Comparison of ENCODE assay signal across 25 cellular contexts in genomic region chr22:28831140-28832072, GRCh38. TPM values are rescaled to one million over a fixed set of nuclear protein-coding genes. Genes with fewer than 3 reads are reported as not detected.
DNase-seq lines count a peak whose midpoint lies in the region; ATAC-seq, FAIRE-seq and TF ChIP-seq lines count a peak whose summit lies in the region.
"Had no signal": no experiment of that assay in that cellular context is flagged by ENCODE, and none has a peak within 500 bp of the region (broad histone marks: within the 10 kb centered on the region; RNA-seq: fewer than 3 reads in every experiment).

No MANE protein-coding gene starts in this region.

- intact Hi-C loops in natural killer cell (cut with micrococcal nuclease) (no loop called here), kidney (cut with DNase I) (no loop called here), vagina (cut with DNase I) (loop anchor here (5.0 kb wide), 1 partner anchor 229 kb away; no protein-coding TSS in a partner anchor)

- H3K9ac ChIP-seq in kidney (ENCODE audit: low read length in 2 of 2), result no peak overlapping the region

- no peak for FAIRE-seq in kidney (lab: Jason Lieb, UNC)
- FAIRE-seq: A204.1, HTR-8/SVneo had no signal

- DNase-seq in natural killer cell treated with Interleukin-12 subunit alpha and Interleukin-12 subunit beta and Interleukin-15 and Interleukin-18, amount 100 ng/mL, for 72 hours (ENCODE audit: low spot score), result no peak
- DNase-seq in natural killer cell, result no peak
- no peak for DNase-seq in T-helper 17 cell
- DNase-seq in kidney, result peak; percentile 8
- no peak for DNase-seq in vagina (ENCODE audit: extremely low spot score in 2 of 2)
- DNase-seq in T-helper 9 cell, result no peak
- DNase-seq in stimulated activated CD4-positive, alpha-beta T cell treated with anti-CD3 and anti-CD28 coated beads, Interleukin-12 subunit alpha, Interleukin-12 subunit beta, amount 100 ng/mL, for 4 hours, result no peak
- no peak for DNase-seq in mesenteric fat pad (ENCODE audit: low spot score)
- DNase-seq: BE2C; CD4-positive, alpha-beta T cell; DMS79; H7; Kasumi-1; MG63; NCI-H1048; NCI-H1436; NCI-H1930; NCI-H2171; NCI-H526 treated with DMSO at 0.1 percent for 48 hours; OCI-M1; Right ventricle myocardium superior had no signal

- peak overlapping the region; percentile 50 to 53 for H3K27ac Mint-ChIP-seq in natural killer cell treated with Interleukin-12 subunit alpha and Interleukin-12 subunit beta and Interleukin-15 and Interleukin-18, amount 100 ng/mL, for 72 hours
- H3K27ac Mint-ChIP-seq in natural killer cell (peak overlapping the region in 1 of 2 donors; percentile 66), T-helper 17 cell (peak overlapping the region; percentile 37)
- H3K27ac Mint-ChIP-seq: CD4-positive, alpha-beta T cell had no signal

- H3K27ac ChIP-seq in kidney (ENCODE audit: low read depth in 2 of 2, low read length in 2 of 2), result no peak overlapping the region
- H3K27ac ChIP-seq in vagina, result peak overlapping the region; percentile 51
- H3K27ac ChIP-seq: SK-N-MC had no signal

- H3K4me3 ChIP-seq in kidney (ENCODE audit: low read length in 2 of 2), result no peak overlapping the region
- no peak overlapping the region for H3K4me3 ChIP-seq in vagina
- H3K4me3 ChIP-seq: MG63, SK-N-MC had no signal

- H3K4me1 Mint-ChIP-seq in natural killer cell treated with Interleukin-12 subunit alpha and Interleukin-12 subunit beta and Interleukin-15 and Interleukin-18, amount 100 ng/mL, for 72 hours (ENCODE audit: low read depth in 2 of 2), result peaks cover 43 to 47% of the 10 kb centered on the region in 2 donors
- H3K4me1 Mint-ChIP-seq in natural killer cell, result peaks cover 41 to 53% of the 10 kb centered on the region in 2 donors
- peaks cover 15% of the 10 kb centered on the region for H3K4me1 Mint-ChIP-seq in T-helper 17 cell

- no peak for TF ChIP-seq CTCF in natural killer cell (IDR thresholded peaks at IDR 0.05)
- no peak for TF ChIP-seq CTCF in kidney (IDR thresholded peaks at IDR 0.05; ENCODE audit: borderline replicate concordance, extremely low read depth, insufficient read depth)
- no peak for TF ChIP-seq CTCF in vagina (IDR thresholded peaks at IDR 0.05)

- peak overlapping the region; percentile 19 for H3K4me3 Mint-ChIP-seq in natural killer cell treated with Interleukin-12 subunit alpha and Interleukin-12 subunit beta and Interleukin-15 and Interleukin-18, amount 100 ng/mL, for 72 hours
- H3K4me3 Mint-ChIP-seq in natural killer cell, result no peak overlapping the region
- H3K4me3 Mint-ChIP-seq in T-helper 17 cell, result no peak overlapping the region
- H3K4me3 Mint-ChIP-seq: CD4-positive, alpha-beta T cell; IgD-negative memory B cell had no signal

- H3K27me3 ChIP-seq in vagina, result no peaks in the 10 kb centered on the region
- H3K27me3 ChIP-seq: BE2C, MG63 had no signal

- H3K9me3 ChIP-seq in T-helper 17 cell (ENCODE audit: control insufficient read depth, low read length, poor library complexity, severe bottlenecking) (no peaks in the 10 kb centered on the region), kidney (ENCODE audit: control insufficient read depth in 1 of 2, low read length in 2 of 2) (no peaks in the 10 kb centered on the region), vagina (no peaks in the 10 kb centered on the region)
- H3K9me3 ChIP-seq: BE2C, MG63 had no signal

- no peak for TF ChIP-seq POLR2A in vagina (IDR thresholded peaks at IDR 0.05)

- H3K36me3 Mint-ChIP-seq in natural killer cell treated with Interleukin-12 subunit alpha and Interleukin-12 subunit beta and Interleukin-15 and Interleukin-18, amount 100 ng/mL, for 72 hours, result no peaks in the 10 kb centered on the region
- no peaks in the 10 kb centered on the region for H3K36me3 Mint-ChIP-seq in natural killer cell
- H3K36me3 Mint-ChIP-seq in T-helper 17 cell (ENCODE audit: low read depth), result peaks cover 9% of the 10 kb centered on the region

- H3K36me3 ChIP-seq in kidney (ENCODE audit: control insufficient read depth in 1 of 2, insufficient read depth in 2 of 2, low read length in 2 of 2), result no peaks in the 10 kb centered on the region
- H3K36me3 ChIP-seq in vagina, result no peaks in the 10 kb centered on the region
- H3K36me3 ChIP-seq: BE2C, MG63 had no signal

- ATAC-seq in natural killer cell treated with Interleukin-12 subunit alpha and Interleukin-12 subunit beta and Interleukin-15 and Interleukin-18, amount 100 ng/mL, for 72 hours, result no peak
- ATAC-seq in natural killer cell, result no peak
- ATAC-seq in T-helper 17 cell, result no peak

- H3K4me1 ChIP-seq in kidney (ENCODE audit: control insufficient read depth in 1 of 2, insufficient read depth in 1 of 2, low read depth in 1 of 2, low read length in 2 of 2) (peaks cover 0 to 2% of the 10 kb centered on the region in 2 donors), vagina (peaks cover 6% of the 10 kb centered on the region)
- H3K4me1 ChIP-seq: BE2C had no signal

- H3K27me3 Mint-ChIP-seq in natural killer cell treated with Interleukin-12 subunit alpha and Interleukin-12 subunit beta and Interleukin-15 and Interleukin-18, amount 100 ng/mL, for 72 hours, result no peaks in the 10 kb centered on the region
- peaks cover 0 to 3% of the 10 kb centered on the region in 2 donors for H3K27me3 Mint-ChIP-seq in natural killer cell (ENCODE audit: low read depth in 2 of 2)
- no peaks in the 10 kb centered on the region for H3K27me3 Mint-ChIP-seq in T-helper 17 cell
- H3K27me3 Mint-ChIP-seq: CD4-positive, alpha-beta T cell; IgD-negative memory B cell had no signal

- no peaks in the 10 kb centered on the region for H3K9me3 Mint-ChIP-seq in natural killer cell treated with Interleukin-12 subunit alpha and Interleukin-12 subunit beta and Interleukin-15 and Interleukin-18, amount 100 ng/mL, for 72 hours
- no peaks in the 10 kb centered on the region for H3K9me3 Mint-ChIP-seq in natural killer cell
- H3K9me3 Mint-ChIP-seq: CD4-positive, alpha-beta T cell had no signal

RNA-seq across cellular contexts. Expression of gene XBP1, which starts 31.0 kb away (rescaled TPM):
- total RNA-seq in natural killer cell treated with Interleukin-12 subunit alpha and Interleukin-12 subunit beta and Interleukin-15 and Interleukin-18, amount 100 ng/mL, for 72 hours, result 100 to 1,000 TPM; 287 to 560 TPM
- total RNA-seq in natural killer cell (100 to 1,000 TPM; 221 to 240 (median 224) TPM), T-helper 17 cell (100 to 1,000 TPM; 146 to 156 TPM), kidney (220 TPM), vagina (141 TPM), mesenteric fat pad (180 TPM)
- polyA plus RNA-seq in kidney (ENCODE audit: insufficient read depth, low read depth, low replicate concordance), result 114 TPM

RNA-seq across cellular contexts. Expression of gene ZNRF3, which starts 52.0 kb away (rescaled TPM):
- under 1 TPM; 0.61 to 0.64 TPM for total RNA-seq in natural killer cell treated with Interleukin-12 subunit alpha and Interleukin-12 subunit beta and Interleukin-15 and Interleukin-18, amount 100 ng/mL, for 72 hours
- under 1 TPM; 0.23 to 0.34 (median 0.33) TPM for total RNA-seq in natural killer cell
- total RNA-seq in T-helper 17 cell, result under 1 TPM; 0.31 to 0.72 TPM
- total RNA-seq in kidney, result 24.4 TPM
- 6.8 TPM for polyA plus RNA-seq in kidney (ENCODE audit: insufficient read depth, low read depth, low replicate concordance)
- 7.9 TPM for total RNA-seq in vagina
- total RNA-seq in mesenteric fat pad, result 12.1 TPM

RNA-seq across cellular contexts. Expression of gene CCDC117, which starts 58.9 kb away (rescaled TPM):
- total RNA-seq in natural killer cell treated with Interleukin-12 subunit alpha and Interleukin-12 subunit beta and Interleukin-15 and Interleukin-18, amount 100 ng/mL, for 72 hours, result 10 to 100 TPM; 35.3 to 43.4 TPM
- total RNA-seq in natural killer cell, result 10 to 100 TPM; 26.3 to 26.9 (median 26.6) TPM
- total RNA-seq in T-helper 17 cell, result 10 to 100 TPM; 13.9 to 24.5 TPM
- 16.8 TPM for total RNA-seq in kidney
- polyA plus RNA-seq in kidney (ENCODE audit: insufficient read depth, low read depth, low replicate concordance), result 8.7 TPM
- total RNA-seq in vagina, result 14.2 TPM
- 23.1 TPM for total RNA-seq in mesenteric fat pad
